8 cellular contexts compared by ENCODE assay signal in genomic region chr9:6715755-6716643, GRCh38. TPM values are rescaled to one million over a fixed set of nuclear protein-coding genes. Genes with fewer than 3 reads are reported as not detected.
A peak's percentile ranks its signal among the peaks of the same experiment; 100 is the strongest.
DNase-seq lines count a peak whose midpoint lies in the region; ATAC-seq and TF ChIP-seq lines count a peak whose summit lies in the region.

No MANE protein-coding gene starts in this region.

- no peak overlapping the region for H2AFZ ChIP-seq in hepatocyte

- no peaks in the 10 kb centered on the region for H3K36me3 Mint-ChIP-seq in activated naive CD8-positive, alpha-beta T cell treated with anti-CD3 and anti-CD28 coated beads, Interleukin-2, amount 10 ng/mL, durations not matched to agents 7 days and 5 days

- H3K9me3 ChIP-seq in hepatocyte (ENCODE audit: low read depth), result no peaks in the 10 kb centered on the region

- H3K4me3 ChIP-seq in hepatocyte, result no peak overlapping the region

- 72% methylated on average over 58 of the region's 61 CpGs for WGBS in hepatocyte (ENCODE audit: low lambda C conversion rate, missing lambda C conversion rate)

- H3K27ac ChIP-seq in hepatocyte, result peak overlapping the region; percentile 78

- H4K20me1 ChIP-seq in hepatocyte (ENCODE audit: insufficient read depth, poor library complexity, severe bottlenecking), result no peaks in the 10 kb centered on the region

- TF ChIP-seq CTCF in hepatocyte (IDR thresholded peaks at IDR 0.05; ENCODE audit: poor library complexity), result no peak

- no peaks in the 10 kb centered on the region for H3K36me3 ChIP-seq in hepatocyte (replicated peaks; ENCODE audit: insufficient read depth, low read depth)

- H3K4me1 Mint-ChIP-seq in activated naive CD8-positive, alpha-beta T cell treated with anti-CD3 and anti-CD28 coated beads, Interleukin-2, amount 10 ng/mL, durations not matched to agents 7 days and 5 days, result peaks cover 6% of the 10 kb centered on the region

- peak overlapping the region; percentile 85 for H3K4me3 Mint-ChIP-seq in activated naive CD8-positive, alpha-beta T cell treated with anti-CD3 and anti-CD28 coated beads, Interleukin-2, amount 10 ng/mL, durations not matched to agents 7 days and 5 days

- H3K27ac Mint-ChIP-seq in activated naive CD8-positive, alpha-beta T cell treated with anti-CD3 and anti-CD28 coated beads, Interleukin-2, amount 10 ng/mL, durations not matched to agents 7 days and 5 days, result peak overlapping the region; percentile 92

- H3K9me2 ChIP-seq in hepatocyte (replicated peaks; ENCODE audit: insufficient read depth), result no peaks in the 10 kb centered on the region

- no peaks in the 10 kb centered on the region for H3K27me3 ChIP-seq in hepatocyte

- peak; percentile 79 for TF ChIP-seq POLR2A in GM18505 (IDR thresholded peaks at IDR 0.05; ENCODE audit: borderline replicate concordance, extremely low read depth, insufficient read depth, insufficient read length)

- H3K4me2 ChIP-seq in hepatocyte, result peak overlapping the region; percentile 64

- no peaks in the 10 kb centered on the region for H3K27me3 Mint-ChIP-seq in activated naive CD8-positive, alpha-beta T cell treated with anti-CD3 and anti-CD28 coated beads, Interleukin-2, amount 10 ng/mL, durations not matched to agents 7 days and 5 days

- ATAC-seq in GM18505 (IDR thresholded peaks at IDR 0.05; ENCODE audit: unreplicated experiment) (peak; percentile 78), HG03039 (IDR thresholded peaks at IDR 0.05; ENCODE audit: unreplicated experiment) (peak; percentile 90)
- ATAC-seq in activated naive CD8-positive, alpha-beta T cell treated with anti-CD3 and anti-CD28 coated beads, Interleukin-2, amount 10 ng/mL, durations not matched to agents 7 days and 5 days (ENCODE audit: low read depth), result peak; percentile 93

- H3K9me3 Mint-ChIP-seq in activated naive CD8-positive, alpha-beta T cell treated with anti-CD3 and anti-CD28 coated beads, Interleukin-2, amount 10 ng/mL, durations not matched to agents 7 days and 5 days, result no peaks in the 10 kb centered on the region

- POLR2A ChIA-PET in activated naive CD8-positive, alpha-beta T cell treated with anti-CD3 and anti-CD28 coated beads, Interleukin-2, amount 10 ng/mL, durations not matched to agents 7 days and 5 days (lab: Charles Lee), result interaction anchor here (0.5 to 3.8 kb wide), 11 partner anchors 10 to 1367 kb away, joined by 3 to 67 read pairs (median 7); partner anchors contain the start of genes KDM4C and UHRF2

- H3K4me1 ChIP-seq in hepatocyte (ENCODE audit: insufficient read depth), result no peaks in the 10 kb centered on the region

- peak; percentile 51 for DNase-seq in RPMI7951 (ENCODE audit: low read depth)
- peak; percentile 83 for DNase-seq in activated naive CD8-positive, alpha-beta T cell treated with anti-CD3 and anti-CD28 coated beads, Interleukin-2, amount 10 ng/mL, durations not matched to agents 7 days and 5 days
- peak; percentile 57 for DNase-seq in hepatocyte (ENCODE audit: low spot score)
- DNase-seq in stimulated activated CD4-positive, alpha-beta T cell treated with anti-CD3 and anti-CD28 coated beads, Interleukin-12 subunit alpha, Interleukin-12 subunit beta, amount 100 ng/mL, for 48 hours (ENCODE audit: low read depth in 2 of 3, low spot score in 1 of 3), result peak; percentile 55 to 69 (median 67)
- no peak for DNase-seq in cortex of kidney (lab: John Stamatoyannopoulos, UW)
- DNase-seq in NCI-H1694 (lab: John Stamatoyannopoulos, UW), result no peak

- H3K79me2 ChIP-seq in hepatocyte, result no peaks in the 10 kb centered on the region

RNA-seq across cellular contexts. Expression of gene KDM4C, which starts 41.8 kb away (rescaled TPM):
- total RNA-seq in RPMI7951 (2014; rRNA removed; shearing (Covaris generic)), result 10.7 and 11.1 TPM in 2 replicates
- total RNA-seq in activated naive CD8-positive, alpha-beta T cell treated with anti-CD3 and anti-CD28 coated beads, Interleukin-2, amount 10 ng/mL, durations not matched to agents 7 days and 5 days, result 10 to 100 TPM; 75.2 to 77.1 TPM
- total RNA-seq in hepatocyte, result 27.3 and 28.7 TPM in 2 replicates
- 16.1 and 16.2 TPM in 2 replicates for polyA plus RNA-seq in hepatocyte

Comparison
In these comparisons a context has a peak if more than half of its experiments do, and no peak if none do; other contexts are left out.
1. DNase-seq: peak in RPMI7951 (single experiment), activated naive CD8-positive, alpha-beta T cell treated with anti-CD3 and anti-CD28 coated beads, Interleukin-2, amount 10 ng/mL, durations not matched to agents 7 days and 5 days (single experiment), hepatocyte (single experiment) and stimulated activated CD4-positive, alpha-beta T cell treated with anti-CD3 and anti-CD28 coated beads, Interleukin-12 subunit alpha, Interleukin-12 subunit beta, amount 100 ng/mL, for 48 hours (3 of 3); none in cortex of kidney (single experiment) and NCI-H1694 (single experiment).
2. Peak in every context shown above with its lines, with median percentiles within 50 percentile points of each other: ATAC-seq.